9 cellular contexts compared by ENCODE assay signal in the genomic region with DNA sequence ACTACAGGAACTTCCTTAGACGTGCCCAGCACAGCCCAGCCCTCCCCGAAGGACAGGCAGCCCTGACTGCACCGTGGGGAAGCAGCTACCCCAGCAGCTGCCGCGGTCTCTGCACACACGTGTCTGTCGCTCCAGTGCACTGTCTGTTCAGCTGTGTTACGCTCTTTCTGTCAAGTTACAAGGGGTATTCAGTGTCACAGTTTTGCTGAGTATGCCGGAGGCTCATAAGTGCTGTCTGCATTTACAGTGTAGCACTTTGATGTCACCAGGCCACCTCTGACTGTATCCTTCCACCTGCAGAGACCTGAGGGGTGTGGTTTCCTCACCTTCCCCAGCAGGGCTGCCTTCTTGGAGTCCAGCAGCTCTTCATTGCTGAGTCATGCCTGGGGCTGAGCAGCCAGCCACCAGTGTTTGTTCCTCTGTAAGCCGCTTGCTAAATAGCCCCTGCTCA.
A peak's percentile ranks its signal among the peaks of the same experiment; 100 is the strongest.
DNase-seq lines count a peak whose midpoint lies in the region; ATAC-seq and TF ChIP-seq lines count a peak whose summit lies in the region.
"Had no signal": no experiment of that assay in that cellular context is flagged by ENCODE, and none has a peak within 500 bp of the region (broad histone marks: within the 10 kb centered on the region; RNA-seq: fewer than 3 reads in every experiment).

No MANE protein-coding gene starts in this region.

- H3K9ac ChIP-seq in BLaER1, result no peak overlapping the region

- TF ChIP-seq CTCF in Peyer's patch (IDR thresholded peaks at IDR 0.05) (no peak), uterus (IDR thresholded peaks at IDR 0.05) (no peak)

- TF ChIP-seq POLR2A in Peyer's patch (IDR thresholded peaks at IDR 0.05), result no peak
- TF ChIP-seq POLR2A in uterus (IDR thresholded peaks at IDR 0.05), result no peak

- H3K4me1 ChIP-seq in BLaER1 (peaks cover 22% of the 10 kb centered on the region), Peyer's patch (no peaks in the 10 kb centered on the region), uterus (no peaks in the 10 kb centered on the region)

- H3K36me3 ChIP-seq in BLaER1 (peaks cover 98% of the 10 kb centered on the region), Peyer's patch (peaks cover 0 to 56% (median 0%) of the 10 kb centered on the region in 3 donors), uterus (no peaks in the 10 kb centered on the region)

- no peak overlapping the region for H3K4me3 ChIP-seq in BLaER1
- H3K4me3 ChIP-seq in Peyer's patch, result no peak overlapping the region
- H3K4me3 ChIP-seq in uterus, result no peak overlapping the region

- H3K27me3 ChIP-seq in BLaER1 (no peaks in the 10 kb centered on the region), Peyer's patch (no peaks in the 10 kb centered on the region), uterus (no peaks in the 10 kb centered on the region)

- H3K9me3 ChIP-seq in BLaER1 (no peaks in the 10 kb centered on the region), Peyer's patch (no peaks in the 10 kb centered on the region), uterus (no peaks in the 10 kb centered on the region)

- peak; percentile 72 for ATAC-seq in GM18909 (IDR thresholded peaks at IDR 0.05; ENCODE audit: poor library complexity, unreplicated experiment)
- peak; percentile 45 for ATAC-seq in HG03097 (IDR thresholded peaks at IDR 0.05; ENCODE audit: low FRiP score, unreplicated experiment)

- peaks cover 83% of the 10 kb centered on the region for H4K20me1 ChIP-seq in BLaER1

- DNase-seq in Peyer's patch (peak in 2 of 3 donors; percentile 81 to 87), iPS-NIHi11 (ENCODE audit: low spot score) (peak; percentile 51), cerebellar cortex (ENCODE audit: low spot score) (no peak), uterus (no peak), GM03348 (ENCODE audit: low spot score) (no peak)

- H3K27ac ChIP-seq in BLaER1 (no peak overlapping the region), Peyer's patch (peak overlapping the region in 2 of 4 donors; percentile 1 to 70), uterus (no peak overlapping the region)
- H3K27ac ChIP-seq: epithelial cell of prostate had no signal

- intact Hi-C loops in uterus (cut with DNase I; ENCODE audit: low total_unique reads), result no loop called here

- peak overlapping the region; percentile 8; the same call in 1 of the 2 replicates for H3K4me2 ChIP-seq in BLaER1

Comparison
In these comparisons a context has a peak if more than half of its experiments do, and no peak if none do; other contexts are left out.
1. DNase-seq: peak in Peyer's patch (2 of 3) and iPS-NIHi11 (single experiment); none in cerebellar cortex (single experiment), uterus (0 of 2) and GM03348 (single experiment).